Comparison of ENCODE assay signal across 28 cellular contexts in the genomic region with DNA sequence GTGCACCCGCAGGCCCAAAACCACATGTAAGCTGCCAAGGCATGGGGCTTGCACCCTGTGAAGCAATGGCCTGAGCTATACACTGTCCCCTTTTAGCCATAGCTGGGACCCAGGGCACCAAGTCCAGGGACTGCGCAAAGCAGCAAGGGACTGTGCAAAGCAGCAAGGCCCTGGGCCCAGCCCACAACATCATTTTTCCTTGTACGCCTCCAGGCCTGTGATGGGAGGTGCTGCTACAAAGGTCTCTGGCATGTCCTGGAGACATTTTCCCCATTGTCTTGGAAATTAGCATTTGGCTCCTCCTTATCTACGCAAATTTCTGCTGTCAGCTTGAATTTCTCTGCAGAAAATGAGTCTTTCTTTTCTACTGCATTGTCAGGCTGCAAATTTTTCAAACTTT.
"Had no signal": no experiment of that assay in that cellular context is flagged by ENCODE, and none has a peak within 500 bp of the region (broad histone marks: within the 10 kb centered on the region; RNA-seq: fewer than 3 reads in every experiment).

No MANE protein-coding gene starts in this region.

- H3K36me3 ChIP-seq: ascending aorta, cardiac muscle cell, transverse colon had no signal

- FAIRE-seq: frontal cortex, TTC549, urothelium cell line had no signal

- H3K4me3 Mint-ChIP-seq: activated CD4-positive, alpha-beta memory T cell treated with anti-CD3 and anti-CD28 coated beads for 36 hours; activated CD4-positive, alpha-beta T cell treated with anti-CD3 and anti-CD28 coated beads, Interleukin-2, amount 10 ng/mL, durations not matched to agents 24 days and 14 days; activated naive CD4-positive, alpha-beta T cell treated with anti-CD3 and anti-CD28 coated beads for 36 hours; activated naive CD8-positive, alpha-beta T cell treated with anti-CD3 and anti-CD28 coated beads, Interleukin-2, amount 10 ng/mL, durations not matched to agents 7 days and 5 days; activated T-helper 1 cell treated with anti-CD3 and anti-CD28 coated beads, Interleukin-12 subunit alpha, Interleukin-12 subunit beta, Interleukin-2, Interleukin-4 antibody, amounts not matched to agents 30 ng/mL and 10 ng/mL and 1 ng/mL, durations not matched to agents 14 hours and 24 hours and 36 hours; brain; naive thymus-derived CD8-positive, alpha-beta T cell; neural crest cell had no signal

- H3K9me3 ChIP-seq: ascending aorta, esophagus muscularis mucosa, psoas muscle, transverse colon had no signal

- DNase-seq: activated CD4-positive, alpha-beta memory T cell treated with anti-CD3 and anti-CD28 coated beads for 36 hours; activated CD4-positive, alpha-beta T cell treated with anti-CD3 and anti-CD28 coated beads, Interleukin-2, amount 10 ng/mL, durations not matched to agents 24 days and 14 days; activated CD4-positive, CD25-positive, alpha-beta regulatory T cell treated with anti-CD3 and anti-CD28 coated beads, Interleukin-2, amount 50 U/mL, for 72 hours; activated CD8-positive, alpha-beta memory T cell treated with anti-CD3 and anti-CD28 coated beads, Interleukin-2, amount 50 U/mL, for 4 hours; activated effector memory CD4-positive, alpha-beta T cell treated with anti-CD3 and anti-CD28 coated beads, Interleukin-2, amount 50 U/mL, for 16 hours; activated naive CD4-positive, alpha-beta T cell treated with anti-CD3 and anti-CD28 coated beads for 36 hours; activated naive CD8-positive, alpha-beta T cell treated with anti-CD3 and anti-CD28 coated beads, Interleukin-2, amount 10 ng/mL, durations not matched to agents 7 days and 5 days; activated T-cell treated with anti-CD3 and anti-CD28 coated beads, Interleukin-2, amount 50 U/mL, for 1 hour; cortex of kidney; islet precursor cell; naive thymus-derived CD8-positive, alpha-beta T cell; occipital lobe; psoas muscle; spleen; stimulated activated naive CD4-positive, alpha-beta T cell treated with Interleukin-2 at 50 U/mL for 16 hours; T-helper 9 cell; transverse colon had no signal

- H3K4me3 ChIP-seq: ascending aorta, cardiac muscle cell, esophagus muscularis mucosa, psoas muscle, spleen, transverse colon had no signal

- H3K9me3 Mint-ChIP-seq: activated CD4-positive, alpha-beta memory T cell treated with anti-CD3 and anti-CD28 coated beads for 36 hours; activated CD4-positive, alpha-beta T cell treated with anti-CD3 and anti-CD28 coated beads, Interleukin-2, amount 10 ng/mL, durations not matched to agents 24 days and 14 days; activated naive CD4-positive, alpha-beta T cell treated with anti-CD3 and anti-CD28 coated beads for 36 hours; activated naive CD8-positive, alpha-beta T cell treated with anti-CD3 and anti-CD28 coated beads, Interleukin-2, amount 10 ng/mL, durations not matched to agents 7 days and 5 days; activated T-helper 1 cell treated with anti-CD3 and anti-CD28 coated beads, Interleukin-12 subunit alpha, Interleukin-12 subunit beta, Interleukin-2, Interleukin-4 antibody, amounts not matched to agents 30 ng/mL and 10 ng/mL and 1 ng/mL, durations not matched to agents 14 hours and 24 hours and 36 hours; naive thymus-derived CD8-positive, alpha-beta T cell had no signal

- ATAC-seq: naive thymus-derived CD8-positive, alpha-beta T cell; psoas muscle had no signal

- H3K4me1 ChIP-seq: ascending aorta, esophagus muscularis mucosa, parathyroid adenoma, psoas muscle, transverse colon had no signal

- H3K27me3 ChIP-seq: ascending aorta, cardiac muscle cell, esophagus muscularis mucosa, spleen, transverse colon had no signal

- H3K27ac ChIP-seq: ascending aorta, cardiac muscle cell, esophagus muscularis mucosa, parathyroid adenoma, psoas muscle, spleen, transverse colon, VCaP had no signal

- H3K9ac ChIP-seq: parathyroid adenoma had no signal

- H3K27me3 Mint-ChIP-seq: activated CD4-positive, alpha-beta memory T cell treated with anti-CD3 and anti-CD28 coated beads for 36 hours; activated CD4-positive, alpha-beta T cell treated with anti-CD3 and anti-CD28 coated beads, Interleukin-2, amount 10 ng/mL, durations not matched to agents 24 days and 14 days; activated naive CD8-positive, alpha-beta T cell treated with anti-CD3 and anti-CD28 coated beads, Interleukin-2, amount 10 ng/mL, durations not matched to agents 7 days and 5 days; brain; naive thymus-derived CD8-positive, alpha-beta T cell had no signal

- H3K27ac Mint-ChIP-seq: activated CD4-positive, alpha-beta memory T cell treated with anti-CD3 and anti-CD28 coated beads for 36 hours; activated naive CD4-positive, alpha-beta T cell treated with anti-CD3 and anti-CD28 coated beads for 36 hours; activated naive CD8-positive, alpha-beta T cell treated with anti-CD3 and anti-CD28 coated beads, Interleukin-2, amount 10 ng/mL, durations not matched to agents 7 days and 5 days; activated T-helper 1 cell treated with anti-CD3 and anti-CD28 coated beads, Interleukin-12 subunit alpha, Interleukin-12 subunit beta, Interleukin-2, Interleukin-4 antibody, amounts not matched to agents 30 ng/mL and 10 ng/mL and 1 ng/mL, durations not matched to agents 14 hours and 24 hours and 36 hours; brain had no signal

- H3K4me1 Mint-ChIP-seq: brain had no signal

- H2AFZ ChIP-seq: parathyroid adenoma had no signal
